In genomic region chr10:132279873-132280645, GRCh38 we compare ENCODE assay signal across 3 cellular contexts.
TF ChIP-seq lines count a peak whose summit lies in the region.

No MANE protein-coding gene starts in this region.

TF ChIP-seq in HEK293, 187 proteins besides CTCF, POLR2A, EP300 and RAD21:
- TF ChIP-seq PRDM1 (tag by site-specific recombination; IDR thresholded peaks at IDR 0.05) (no peak), KLF1 (tag by site-specific recombination; IDR thresholded peaks at IDR 0.05) (peak; percentile 75), KLF9 (tag by site-specific recombination; IDR thresholded peaks at IDR 0.05; ENCODE audit: low read depth) (peak; percentile 82), ZNF560 (tag by site-specific recombination; IDR thresholded peaks at IDR 0.05; ENCODE audit: borderline replicate concordance) (no peak), KLF8 (tag by site-specific recombination; IDR thresholded peaks at IDR 0.05) (peak; percentile 92), TCF7L2 (IDR thresholded peaks at IDR 0.05; ENCODE audit: borderline replicate concordance, low read depth, low read length) (no peak)
- TF ChIP-seq, protein P1, sequence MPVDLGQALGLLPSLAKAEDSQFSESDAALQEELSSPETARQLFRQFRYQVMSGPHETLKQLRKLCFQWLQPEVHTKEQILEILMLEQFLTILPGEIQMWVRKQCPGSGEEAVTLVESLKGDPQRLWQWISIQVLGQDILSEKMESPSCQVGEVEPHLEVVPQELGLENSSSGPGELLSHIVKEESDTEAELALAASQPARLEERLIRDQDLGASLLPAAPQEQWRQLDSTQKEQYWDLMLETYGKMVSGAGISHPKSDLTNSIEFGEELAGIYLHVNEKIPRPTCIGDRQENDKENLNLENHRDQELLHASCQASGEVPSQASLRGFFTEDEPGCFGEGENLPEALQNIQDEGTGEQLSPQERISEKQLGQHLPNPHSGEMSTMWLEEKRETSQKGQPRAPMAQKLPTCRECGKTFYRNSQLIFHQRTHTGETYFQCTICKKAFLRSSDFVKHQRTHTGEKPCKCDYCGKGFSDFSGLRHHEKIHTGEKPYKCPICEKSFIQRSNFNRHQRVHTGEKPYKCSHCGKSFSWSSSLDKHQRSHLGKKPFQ (tag by site-specific recombination; IDR thresholded peaks at IDR 0.05): 0 out of 2 replicates have a peak, but pooled peaks have one; percentile 46

TF ChIP-seq in H1, 55 proteins besides CTCF, POLR2A, EP300 and RAD21:
- TF ChIP-seq TBP (IDR thresholded peaks at IDR 0.05; ENCODE audit: low read depth, low read length): no peak
- TF ChIP-seq GTF2F1 (IDR thresholded peaks at IDR 0.05; ENCODE audit: borderline replicate concordance, low read depth, low read length): no peak
- TF ChIP-seq SRF (IDR thresholded peaks at IDR 0.05; ENCODE audit: low read depth, low read length): no peak
- no peak for TF ChIP-seq POLR2AphosphoS5 (IDR thresholded peaks at IDR 0.05; ENCODE audit: low read depth, low read length)
- TF ChIP-seq ZNF274 (IDR thresholded peaks at IDR 0.05; ENCODE audit: borderline replicate concordance, extremely low read depth, low read length): no peak

TF ChIP-seq in GM12891, 5 proteins besides CTCF, POLR2A, EP300 and RAD21:
- TF ChIP-seq SPI1 (IDR thresholded peaks at IDR 0.05; ENCODE audit: low read depth, low read length) (no peak), POLR2AphosphoS5 (IDR thresholded peaks at IDR 0.05; ENCODE audit: low read depth, low read length) (no peak), POU2F2 (IDR thresholded peaks at IDR 0.05; ENCODE audit: low read depth, low read length) (no peak), PAX5 (IDR thresholded peaks at IDR 0.05; ENCODE audit: insufficient read depth, low read length, severe bottlenecking) (no peak), TAF1 (IDR thresholded peaks at IDR 0.05; ENCODE audit: low read depth, low read length) (no peak)
